9 cellular contexts compared by ENCODE assay signal in the genomic region with DNA sequence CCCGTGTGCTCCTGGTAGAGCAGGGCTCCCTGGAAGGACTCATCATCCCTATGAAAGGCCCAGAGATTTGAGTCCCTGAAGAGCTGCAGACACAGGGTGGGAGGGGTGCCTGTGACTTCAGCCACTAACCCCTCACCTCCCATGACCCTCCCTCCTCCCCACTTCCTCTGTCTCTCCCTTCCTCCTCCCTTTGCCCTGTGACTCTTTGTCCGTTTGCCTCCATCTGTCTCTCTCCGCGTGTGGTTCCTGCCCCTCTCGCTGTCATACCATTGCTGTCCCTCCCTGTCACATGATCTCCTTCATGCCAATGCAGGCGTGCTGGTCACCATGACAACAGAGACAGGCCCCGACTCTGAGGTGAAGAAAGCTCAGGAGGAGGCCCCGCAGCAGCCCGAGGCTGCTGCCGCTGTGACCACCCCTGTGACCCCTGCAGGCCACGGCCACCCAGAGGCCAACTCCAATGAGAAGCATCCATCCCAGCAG. TPM values are rescaled to one million over a fixed set of nuclear protein-coding genes. Genes with fewer than 3 reads are reported as not detected.
DNase-seq lines count a peak whose midpoint lies in the region; ATAC-seq and TF ChIP-seq lines count a peak whose summit lies in the region.
"Had no signal": no experiment of that assay in that cellular context is flagged by ENCODE, and none has a peak within 500 bp of the region (broad histone marks: within the 10 kb centered on the region; RNA-seq: fewer than 3 reads in every experiment).

No MANE protein-coding gene starts in this region.

- H3K27me3 Mint-ChIP-seq in CD4-positive, alpha-beta T cell = no peaks in the 10 kb centered on the region
- no peaks in the 10 kb centered on the region for H3K27me3 Mint-ChIP-seq in chondrocyte (ENCODE audit: low read depth)

- H3K27ac Mint-ChIP-seq in CD4-positive, alpha-beta T cell = no peak overlapping the region
- H3K27ac Mint-ChIP-seq in chondrocyte (ENCODE audit: unreplicated experiment) = no peak overlapping the region

- H3K27me3 ChIP-seq in CD4-positive, alpha-beta T cell (ENCODE audit: control insufficient read depth, insufficient read depth, low read length) = no peaks in the 10 kb centered on the region
- H3K27me3 ChIP-seq in right lobe of liver = no peaks in the 10 kb centered on the region
- no peaks in the 10 kb centered on the region for H3K27me3 ChIP-seq in spleen (replicated peaks in 1 of 7)

- H3K4me1 ChIP-seq in right lobe of liver = no peaks in the 10 kb centered on the region
- peaks cover 0 to 14% (median 6%) of the 10 kb centered on the region in 6 donors for H3K4me1 ChIP-seq in spleen

- no peak overlapping the region for H3K4me3 Mint-ChIP-seq in CD4-positive, alpha-beta T cell
- H3K4me3 Mint-ChIP-seq in chondrocyte (ENCODE audit: unreplicated experiment) = no peak overlapping the region

- POLR2A ChIA-PET in CD4-positive, alpha-beta T cell (lab: Charles Lee) = no interaction called here

- TF ChIP-seq CTCF in CD4-positive, alpha-beta T cell (IDR thresholded peaks at IDR 0.05) = no peak
- TF ChIP-seq CTCF in right lobe of liver (IDR thresholded peaks at IDR 0.05) = no peak
- no peak for TF ChIP-seq CTCF in spleen (IDR thresholded peaks at IDR 0.05 in 8 of 11, conservative IDR thresholded peaks at IDR 0.05 in 3 of 11)
- no peak for TF ChIP-seq CTCF in chondrocyte (IDR thresholded peaks at IDR 0.05)
- TF ChIP-seq CTCF in omental fat pad (IDR thresholded peaks at IDR 0.05) = no peak

- no peaks in the 10 kb centered on the region for H3K9me3 Mint-ChIP-seq in CD4-positive, alpha-beta T cell
- H3K9me3 Mint-ChIP-seq in chondrocyte (ENCODE audit: low read depth) = no peaks in the 10 kb centered on the region

- no peak for DNase-seq in CD4-positive, alpha-beta T cell
- DNase-seq in NAMALWA (ENCODE audit: low spot score) = peak; percentile 35
- DNase-seq in astrocyte of the hippocampus (ENCODE audit: low read depth, low spot score) = peak; percentile 69
- DNase-seq in right lobe of liver = no peak
- DNase-seq in spleen = no peak
- DNase-seq in chondrocyte (ENCODE audit: low spot score) = no peak
- DNase-seq in omental fat pad (ENCODE audit: low spot score) = no peak
- DNase-seq: SW 1271 had no signal

- H3K27ac ChIP-seq in CD4-positive, alpha-beta T cell (ENCODE audit: low read depth, low read length) = no peak overlapping the region
- H3K27ac ChIP-seq in right lobe of liver = no peak overlapping the region
- peak overlapping the region in 4 of 8 donors; percentile 14 to 38 (median 32) for H3K27ac ChIP-seq in spleen

- no peaks in the 10 kb centered on the region for H3K36me3 ChIP-seq in right lobe of liver
- H3K36me3 ChIP-seq in spleen = peaks cover 0 to 11% (median 0%) of the 10 kb centered on the region in 6 donors

- CTCF ChIA-PET in CD4-positive, alpha-beta T cell (lab: Charles Lee) = no interaction called here

- intact Hi-C loops in CD4-positive, alpha-beta T cell (cut with DNase I, micrococcal nuclease) = no loop called here
- intact Hi-C loops in right lobe of liver (cut with DNase I) = no loop called here
- intact Hi-C loops in spleen (cut with DNase I; ENCODE audit: low total_unique reads) = no loop called here

- WGBS in right lobe of liver (ENCODE audit: insufficient coverage, low coverage, low lambda C conversion rate, missing lambda C conversion rate) = 26% methylated on average over 9 of the region's 11 CpGs
- WGBS in spleen, 5 donors = 18 to 28% (median 20%) methylated on average over 10 to 11 of the region's 11 CpGs

- peaks cover 7% of the 10 kb centered on the region for H3K4me1 Mint-ChIP-seq in CD4-positive, alpha-beta T cell (ENCODE audit: low read depth)
- peaks cover 17% of the 10 kb centered on the region for H3K4me1 Mint-ChIP-seq in chondrocyte (ENCODE audit: low read depth)

- peak; percentile 55 for ATAC-seq in CD4-positive, alpha-beta T cell (ENCODE audit: poor library complexity)
- ATAC-seq in right lobe of liver (peak in 3 of 4 donors; percentile 22 to 41 (median 29)), GM21381 (IDR thresholded peaks at IDR 0.05; ENCODE audit: unreplicated experiment) (no peak), omental fat pad (ENCODE audit: low FRiP score) (no peak)

- TF ChIP-seq POLR2A in right lobe of liver (IDR thresholded peaks at IDR 0.05) (no peak), spleen (IDR thresholded peaks at IDR 0.05) (no peak)

- no peak overlapping the region for H3K4me3 ChIP-seq in right lobe of liver
- no peak overlapping the region for H3K4me3 ChIP-seq in spleen

- H3K9me3 ChIP-seq in CD4-positive, alpha-beta T cell (ENCODE audit: control insufficient read depth, low read length) = no peaks in the 10 kb centered on the region
- H3K9me3 ChIP-seq in right lobe of liver (no peaks in the 10 kb centered on the region), spleen (no peaks in the 10 kb centered on the region)

- no peaks in the 10 kb centered on the region for H3K36me3 Mint-ChIP-seq in CD4-positive, alpha-beta T cell (ENCODE audit: low read depth)
- H3K36me3 Mint-ChIP-seq in chondrocyte (ENCODE audit: low read depth) = peaks cover 6% of the 10 kb centered on the region

RNA-seq across cellular contexts. Expression of gene EPB41L1, which starts 19.0 kb away (rescaled TPM):
- under 1 TPM; 0.19 to 0.25 TPM for total RNA-seq in CD4-positive, alpha-beta T cell
- 10 to 100 TPM in 1 of 6 experiments, 1 to 10 TPM in 5; 3.1 to 13.2 (median 5.3) TPM for total RNA-seq in right lobe of liver
- 10 to 100 TPM in 5 of 7 donors, 1 to 10 TPM in 2; 8.7 to 18.6 (median 16.2) TPM for total RNA-seq in spleen
- polyA plus RNA-seq in spleen = 1 to 10 TPM; 1.5 to 2.6 (median 1.5) TPM
- total RNA-seq in chondrocyte = 41.1 to 42.7 TPM (median 42.1 TPM) in 3 replicates
- 10 to 100 TPM; 27.4 to 55.5 (median 46.0) TPM for total RNA-seq in omental fat pad

Comparison
In these comparisons a context has a peak if more than half of its experiments do, and no peak if none do; other contexts are left out.
1. ATAC-seq: peak in CD4-positive, alpha-beta T cell (single experiment) and right lobe of liver (3 of 4); none in GM21381 (single experiment) and omental fat pad (single experiment).
2. DNase-seq: peak in NAMALWA (single experiment) and astrocyte of the hippocampus (single experiment); none in CD4-positive, alpha-beta T cell (0 of 10), right lobe of liver (0 of 3), spleen (single experiment), chondrocyte (single experiment) and omental fat pad (single experiment).